ENCODE assay signal across 8 cellular contexts in the genomic region with DNA sequence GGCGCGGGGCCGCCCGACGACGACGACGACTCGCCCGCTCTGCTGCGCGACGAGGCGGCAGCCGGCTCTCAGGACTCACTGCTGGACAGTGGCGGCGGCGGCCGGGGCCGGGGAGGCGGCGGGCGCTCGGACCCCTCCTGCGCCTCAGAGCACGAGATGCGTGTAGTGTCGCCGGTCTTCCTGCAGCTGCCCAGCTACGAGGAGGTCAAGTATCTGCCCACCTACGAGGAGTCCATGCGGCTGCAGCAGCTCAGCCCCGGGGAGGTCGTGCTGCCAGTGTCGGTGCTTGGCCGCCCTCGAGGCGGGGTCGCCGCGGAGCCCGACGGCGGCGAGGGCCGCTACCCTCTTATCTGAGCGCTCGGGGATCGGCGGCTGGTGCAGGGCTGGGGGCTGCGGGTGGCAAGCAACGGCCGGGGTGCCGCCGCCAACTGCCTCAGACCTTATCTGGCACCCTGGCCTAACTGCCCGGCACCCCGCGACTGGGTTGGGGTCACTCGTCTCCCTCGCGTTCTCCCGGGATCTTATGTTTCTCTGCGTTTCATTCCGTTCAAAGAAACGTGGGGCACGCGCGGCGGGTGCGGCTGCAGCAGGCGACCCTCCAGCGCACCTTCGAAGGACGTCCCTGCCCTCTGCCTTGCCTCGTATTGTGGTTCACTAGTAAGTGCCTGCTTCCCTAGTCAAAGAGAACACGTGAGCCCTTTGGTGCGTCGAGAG. TPM values are rescaled to one million over a fixed set of nuclear protein-coding genes. Genes with fewer than 3 reads are reported as not detected.
DNase-seq lines count a peak whose midpoint lies in the region; ATAC-seq and TF ChIP-seq lines count a peak whose summit lies in the region.

No MANE protein-coding gene starts in this region.

- H3K4me3 ChIP-seq in WI38 (ENCODE audit: low read depth, low read length) (peak overlapping the region; percentile 56), foreskin fibroblast (ENCODE audit: low read depth in 1 of 2, low read length in 2 of 2) (peak overlapping the region; percentile 49 to 51)

- intact Hi-C loops in posterior cingulate gyrus (cut with DNase I) = no loop called here

- TF ChIP-seq CTCF in WI38 (IDR thresholded peaks at IDR 0.05; ENCODE audit: low read depth, low read length) = no peak
- no peak for TF ChIP-seq CTCF in foreskin fibroblast (IDR thresholded peaks at IDR 0.05; ENCODE audit: low read depth, low read length)
- no peak for TF ChIP-seq CTCF in omental fat pad (IDR thresholded peaks at IDR 0.05)

- ATAC-seq in GM19397 (IDR thresholded peaks at IDR 0.05; ENCODE audit: unreplicated experiment) (peak; percentile 30), HG03521 (IDR thresholded peaks at IDR 0.05; ENCODE audit: unreplicated experiment) (peak; percentile 19), omental fat pad (ENCODE audit: low FRiP score) (no peak)

- DNase-seq in DMS53 (lab: John Stamatoyannopoulos, UW) = peak; percentile 69
- DNase-seq in foreskin fibroblast = peak in 1 of 2 donors; percentile 29
- DNase-seq in posterior cingulate gyrus = peak in 7 of 10 donors; percentile 7 to 83 (median 20)
- no peak for DNase-seq in GM19238 (ENCODE audit: insufficient read length, low spot score)
- no peak for DNase-seq in omental fat pad (ENCODE audit: low spot score)

RNA-seq across cellular contexts. Expression of a gene that starts 1.0 kb away (rescaled TPM):
- under 1 TPM; 0.24 to 0.95 (median 0.33) TPM for total RNA-seq in omental fat pad

Comparison
In these comparisons a context has a peak if more than half of its experiments do, and no peak if none do; other contexts are left out.
1. DNase-seq: peak in DMS53 (single experiment) and posterior cingulate gyrus (7 of 10); none in GM19238 (single experiment) and omental fat pad (single experiment).